In the genomic region with DNA sequence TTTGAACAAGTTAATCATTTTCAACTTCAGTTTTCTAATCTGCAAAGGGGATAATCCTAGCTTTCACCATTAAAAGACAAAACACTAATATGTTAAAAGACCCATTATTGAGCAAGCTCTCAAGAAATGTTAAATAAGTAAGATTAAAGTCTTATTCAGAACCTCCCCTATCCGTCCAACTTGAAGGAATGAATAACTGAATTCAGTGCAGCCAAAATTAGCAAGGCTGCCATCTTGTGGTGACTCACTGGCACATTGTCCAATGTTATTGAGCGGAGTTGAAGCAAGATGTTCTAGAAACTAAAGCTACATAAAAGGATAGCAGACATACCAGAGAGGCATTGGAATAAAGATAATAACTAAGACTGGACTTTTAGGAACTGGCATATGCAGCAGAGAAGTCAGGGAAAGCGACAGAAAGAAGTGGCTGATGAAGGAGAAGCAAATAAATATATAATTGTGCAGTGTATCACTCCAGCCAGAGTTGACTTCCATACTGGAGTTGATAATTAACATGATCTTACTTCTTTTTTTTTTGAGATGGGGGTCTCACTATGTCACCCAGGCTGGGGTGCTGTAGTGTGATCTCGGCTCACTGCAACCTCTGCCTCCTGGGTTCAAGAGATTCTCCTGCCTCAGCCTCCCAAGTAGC, we compare ENCODE assay signal across 1 cellular context.
A peak's percentile ranks its signal among the peaks of the same experiment; 100 is the strongest.
TF ChIP-seq lines count a peak whose summit lies in the region.

No MANE protein-coding gene starts in this region.

TF ChIP-seq in K562, 482 proteins besides CTCF, POLR2A, EP300 and RAD21 (continues in another document):
- TF ChIP-seq, protein P1, sequence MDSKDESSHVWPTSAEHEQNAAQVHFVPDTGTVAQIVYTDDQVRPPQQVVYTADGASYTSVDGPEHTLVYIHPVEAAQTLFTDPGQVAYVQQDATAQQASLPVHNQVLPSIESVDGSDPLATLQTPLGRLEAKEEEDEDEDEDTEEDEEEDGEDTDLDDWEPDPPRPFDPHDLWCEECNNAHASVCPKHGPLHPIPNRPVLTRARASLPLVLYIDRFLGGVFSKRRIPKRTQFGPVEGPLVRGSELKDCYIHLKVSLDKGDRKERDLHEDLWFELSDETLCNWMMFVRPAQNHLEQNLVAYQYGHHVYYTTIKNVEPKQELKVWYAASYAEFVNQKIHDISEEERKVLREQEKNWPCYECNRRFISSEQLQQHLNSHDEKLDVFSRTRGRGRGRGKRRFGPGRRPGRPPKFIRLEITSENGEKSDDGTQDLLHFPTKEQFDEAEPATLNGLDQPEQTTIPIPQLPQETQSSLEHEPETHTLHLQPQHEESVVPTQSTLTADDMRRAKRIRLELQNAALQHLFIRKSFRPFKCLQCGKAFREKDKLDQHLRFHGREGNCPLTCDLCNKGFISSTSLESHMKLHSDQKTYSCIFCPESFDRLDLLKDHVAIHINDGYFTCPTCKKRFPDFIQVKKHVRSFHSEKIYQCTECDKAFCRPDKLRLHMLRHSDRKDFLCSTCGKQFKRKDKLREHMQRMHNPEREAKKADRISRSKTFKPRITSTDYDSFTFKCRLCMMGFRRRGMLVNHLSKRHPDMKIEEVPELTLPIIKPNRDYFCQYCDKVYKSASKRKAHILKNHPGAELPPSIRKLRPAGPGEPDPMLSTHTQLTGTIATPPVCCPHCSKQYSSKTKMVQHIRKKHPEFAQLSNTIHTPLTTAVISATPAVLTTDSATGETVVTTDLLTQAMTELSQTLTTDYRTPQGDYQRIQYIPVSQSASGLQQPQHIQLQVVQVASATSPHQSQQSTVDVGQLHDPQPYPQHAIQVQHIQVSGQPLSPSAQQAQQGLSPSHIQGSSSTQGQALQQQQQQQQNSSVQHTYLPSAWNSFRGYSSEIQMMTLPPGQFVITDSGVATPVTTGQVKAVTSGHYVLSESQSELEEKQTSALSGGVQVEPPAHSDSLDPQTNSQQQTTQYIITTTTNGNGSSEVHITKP (IDR thresholded peaks at IDR 0.05; ENCODE audit: partially characterized antibody) = no peak
- no peak for TF ChIP-seq KLF1 (tag; IDR thresholded peaks at IDR 0.05)
- no peak for TF ChIP-seq PHF21A (IDR thresholded peaks at IDR 0.05; ENCODE audit: borderline replicate concordance, low read depth)
- no peak for TF ChIP-seq SAFB2 (IDR thresholded peaks at IDR 0.05; ENCODE audit: borderline replicate concordance, low read depth, low read length, severe bottlenecking)
- TF ChIP-seq ELF2 (CRISPR knock-in tag; IDR thresholded peaks at IDR 0.05) = no peak
- TF ChIP-seq RBM39 (optimal IDR thresholded peaks at IDR 0.05; ENCODE audit: low read depth, low read length) = no peak
- no peak for TF ChIP-seq HOXB6 (CRISPR knock-in tag; IDR thresholded peaks at IDR 0.05; ENCODE audit: borderline replicate concordance)
- TF ChIP-seq, protein P2, sequence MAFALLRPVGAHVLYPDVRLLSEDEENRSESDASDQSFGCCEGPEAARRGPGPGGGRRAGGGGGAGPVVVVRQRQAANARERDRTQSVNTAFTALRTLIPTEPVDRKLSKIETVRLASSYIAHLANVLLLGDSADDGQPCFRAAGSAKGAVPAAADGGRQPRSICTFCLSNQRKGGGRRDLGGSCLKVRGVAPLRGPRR (CRISPR knock-in tag; IDR thresholded peaks at IDR 0.05) = no peak
- no peak for TF ChIP-seq STAT5B (CRISPR knock-in tag; IDR thresholded peaks at IDR 0.05)
- TF ChIP-seq SMC3 (conservative IDR thresholded peaks at IDR 0.05; ENCODE audit: insufficient read depth, low read depth, low read length) = peak; percentile 62
- TF ChIP-seq, protein P3, sequence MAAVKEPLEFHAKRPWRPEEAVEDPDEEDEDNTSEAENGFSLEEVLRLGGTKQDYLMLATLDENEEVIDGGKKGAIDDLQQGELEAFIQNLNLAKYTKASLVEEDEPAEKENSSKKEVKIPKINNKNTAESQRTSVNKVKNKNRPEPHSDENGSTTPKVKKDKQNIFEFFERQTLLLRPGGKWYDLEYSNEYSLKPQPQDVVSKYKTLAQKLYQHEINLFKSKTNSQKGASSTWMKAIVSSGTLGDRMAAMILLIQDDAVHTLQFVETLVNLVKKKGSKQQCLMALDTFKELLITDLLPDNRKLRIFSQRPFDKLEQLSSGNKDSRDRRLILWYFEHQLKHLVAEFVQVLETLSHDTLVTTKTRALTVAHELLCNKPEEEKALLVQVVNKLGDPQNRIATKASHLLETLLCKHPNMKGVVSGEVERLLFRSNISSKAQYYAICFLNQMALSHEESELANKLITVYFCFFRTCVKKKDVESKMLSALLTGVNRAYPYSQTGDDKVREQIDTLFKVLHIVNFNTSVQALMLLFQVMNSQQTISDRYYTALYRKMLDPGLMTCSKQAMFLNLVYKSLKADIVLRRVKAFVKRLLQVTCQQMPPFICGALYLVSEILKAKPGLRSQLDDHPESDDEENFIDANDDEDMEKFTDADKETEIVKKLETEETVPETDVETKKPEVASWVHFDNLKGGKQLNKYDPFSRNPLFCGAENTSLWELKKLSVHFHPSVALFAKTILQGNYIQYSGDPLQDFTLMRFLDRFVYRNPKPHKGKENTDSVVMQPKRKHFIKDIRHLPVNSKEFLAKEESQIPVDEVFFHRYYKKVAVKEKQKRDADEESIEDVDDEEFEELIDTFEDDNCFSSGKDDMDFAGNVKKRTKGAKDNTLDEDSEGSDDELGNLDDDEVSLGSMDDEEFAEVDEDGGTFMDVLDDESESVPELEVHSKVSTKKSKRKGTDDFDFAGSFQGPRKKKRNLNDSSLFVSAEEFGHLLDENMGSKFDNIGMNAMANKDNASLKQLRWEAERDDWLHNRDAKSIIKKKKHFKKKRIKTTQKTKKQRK (IDR thresholded peaks at IDR 0.05; ENCODE audit: borderline replicate concordance, low read depth, low read length) = no peak
- TF ChIP-seq ZFP30 (CRISPR knock-in tag; IDR thresholded peaks at IDR 0.05; ENCODE audit: borderline replicate concordance) = no peak
- 0 out of 2 replicates have a peak, but pooled peaks have one; percentile 9 for TF ChIP-seq ZNF384 (IDR thresholded peaks at IDR 0.05; ENCODE audit: low read depth, low read length)
- peak; percentile 44; the same call in 1 of the 2 replicates for TF ChIP-seq DPF2 (IDR thresholded peaks at IDR 0.05)
- TF ChIP-seq EHMT2 (IDR thresholded peaks at IDR 0.05) = peak; percentile 65
- TF ChIP-seq MAFK (IDR thresholded peaks at IDR 0.05; ENCODE audit: low read length) = no peak
- TF ChIP-seq TCFL5 (CRISPR knock-in tag; conservative IDR thresholded peaks at IDR 0.05) = no peak
- no peak for TF ChIP-seq KLF10 (CRISPR knock-in tag; IDR thresholded peaks at IDR 0.05)
- TF ChIP-seq YY1 (IDR thresholded peaks at IDR 0.05; ENCODE audit: borderline replicate concordance in 1 of 3, control insufficient read depth in 1 of 3, extremely low read depth in 1 of 3, insufficient read depth in 3 of 3, insufficient read length in 1 of 3, insufficient replicate concordance in 2 of 3, low read depth in 1 of 3, low read length in 2 of 3) = peak in 1 of 3 experiments; percentile 60
- 0 out of 2 replicates have a peak, but pooled peaks have one; percentile 27 for TF ChIP-seq MECOM (CRISPR knock-in tag; IDR thresholded peaks at IDR 0.05)
- peak; percentile 65 for TF ChIP-seq BRD9 (IDR thresholded peaks at IDR 0.05; ENCODE audit: low read depth, partially characterized antibody)
- peak; percentile 19; the same call in 1 of the 2 replicates for TF ChIP-seq EP400 (IDR thresholded peaks at IDR 0.05)
- TF ChIP-seq, protein P4, sequence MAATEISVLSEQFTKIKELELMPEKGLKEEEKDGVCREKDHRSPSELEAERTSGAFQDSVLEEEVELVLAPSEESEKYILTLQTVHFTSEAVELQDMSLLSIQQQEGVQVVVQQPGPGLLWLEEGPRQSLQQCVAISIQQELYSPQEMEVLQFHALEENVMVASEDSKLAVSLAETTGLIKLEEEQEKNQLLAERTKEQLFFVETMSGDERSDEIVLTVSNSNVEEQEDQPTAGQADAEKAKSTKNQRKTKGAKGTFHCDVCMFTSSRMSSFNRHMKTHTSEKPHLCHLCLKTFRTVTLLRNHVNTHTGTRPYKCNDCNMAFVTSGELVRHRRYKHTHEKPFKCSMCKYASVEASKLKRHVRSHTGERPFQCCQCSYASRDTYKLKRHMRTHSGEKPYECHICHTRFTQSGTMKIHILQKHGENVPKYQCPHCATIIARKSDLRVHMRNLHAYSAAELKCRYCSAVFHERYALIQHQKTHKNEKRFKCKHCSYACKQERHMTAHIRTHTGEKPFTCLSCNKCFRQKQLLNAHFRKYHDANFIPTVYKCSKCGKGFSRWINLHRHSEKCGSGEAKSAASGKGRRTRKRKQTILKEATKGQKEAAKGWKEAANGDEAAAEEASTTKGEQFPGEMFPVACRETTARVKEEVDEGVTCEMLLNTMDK (IDR thresholded peaks at IDR 0.05; ENCODE audit: borderline replicate concordance, insufficient read depth, low read depth, low read length, poor library complexity, severe bottlenecking) = peak; percentile 61
- TF ChIP-seq PPARD (CRISPR knock-in tag; IDR thresholded peaks at IDR 0.05) = no peak
- TF ChIP-seq, protein P5, sequence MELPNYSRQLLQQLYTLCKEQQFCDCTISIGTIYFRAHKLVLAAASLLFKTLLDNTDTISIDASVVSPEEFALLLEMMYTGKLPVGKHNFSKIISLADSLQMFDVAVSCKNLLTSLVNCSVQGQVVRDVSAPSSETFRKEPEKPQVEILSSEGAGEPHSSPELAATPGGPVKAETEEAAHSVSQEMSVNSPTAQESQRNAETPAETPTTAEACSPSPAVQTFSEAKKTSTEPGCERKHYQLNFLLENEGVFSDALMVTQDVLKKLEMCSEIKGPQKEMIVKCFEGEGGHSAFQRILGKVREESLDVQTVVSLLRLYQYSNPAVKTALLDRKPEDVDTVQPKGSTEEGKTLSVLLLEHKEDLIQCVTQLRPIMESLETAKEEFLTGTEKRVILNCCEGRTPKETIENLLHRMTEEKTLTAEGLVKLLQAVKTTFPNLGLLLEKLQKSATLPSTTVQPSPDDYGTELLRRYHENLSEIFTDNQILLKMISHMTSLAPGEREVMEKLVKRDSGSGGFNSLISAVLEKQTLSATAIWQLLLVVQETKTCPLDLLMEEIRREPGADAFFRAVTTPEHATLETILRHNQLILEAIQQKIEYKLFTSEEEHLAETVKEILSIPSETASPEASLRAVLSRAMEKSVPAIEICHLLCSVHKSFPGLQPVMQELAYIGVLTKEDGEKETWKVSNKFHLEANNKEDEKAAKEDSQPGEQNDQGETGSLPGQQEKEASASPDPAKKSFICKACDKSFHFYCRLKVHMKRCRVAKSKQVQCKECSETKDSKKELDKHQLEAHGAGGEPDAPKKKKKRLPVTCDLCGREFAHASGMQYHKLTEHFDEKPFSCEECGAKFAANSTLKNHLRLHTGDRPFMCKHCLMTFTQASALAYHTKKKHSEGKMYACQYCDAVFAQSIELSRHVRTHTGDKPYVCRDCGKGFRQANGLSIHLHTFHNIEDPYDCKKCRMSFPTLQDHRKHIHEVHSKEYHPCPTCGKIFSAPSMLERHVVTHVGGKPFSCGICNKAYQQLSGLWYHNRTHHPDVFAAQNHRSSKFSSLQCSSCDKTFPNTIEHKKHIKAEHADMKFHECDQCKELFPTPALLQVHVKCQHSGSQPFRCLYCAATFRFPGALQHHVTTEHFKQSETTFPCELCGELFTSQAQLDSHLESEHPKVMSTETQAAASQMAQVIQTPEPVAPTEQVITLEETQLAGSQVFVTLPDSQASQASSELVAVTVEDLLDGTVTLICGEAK (IDR thresholded peaks at IDR 0.05) = 0 out of 2 replicates have a peak, but pooled peaks have one; percentile 18
- TF ChIP-seq, protein P5 (CRISPR knock-in tag; IDR thresholded peaks at IDR 0.05) = no peak
- TF ChIP-seq, protein P6, sequence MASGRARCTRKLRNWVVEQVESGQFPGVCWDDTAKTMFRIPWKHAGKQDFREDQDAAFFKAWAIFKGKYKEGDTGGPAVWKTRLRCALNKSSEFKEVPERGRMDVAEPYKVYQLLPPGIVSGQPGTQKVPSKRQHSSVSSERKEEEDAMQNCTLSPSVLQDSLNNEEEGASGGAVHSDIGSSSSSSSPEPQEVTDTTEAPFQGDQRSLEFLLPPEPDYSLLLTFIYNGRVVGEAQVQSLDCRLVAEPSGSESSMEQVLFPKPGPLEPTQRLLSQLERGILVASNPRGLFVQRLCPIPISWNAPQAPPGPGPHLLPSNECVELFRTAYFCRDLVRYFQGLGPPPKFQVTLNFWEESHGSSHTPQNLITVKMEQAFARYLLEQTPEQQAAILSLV (tag; IDR thresholded peaks at IDR 0.05) = no peak
- 0 out of 2 replicates have a peak, but pooled peaks have one; percentile 34 for TF ChIP-seq SMARCA4 (IDR thresholded peaks at IDR 0.05)
- no peak for TF ChIP-seq E2F3 (CRISPR knock-in tag; IDR thresholded peaks at IDR 0.05)
- no peak for TF ChIP-seq HEY1 (CRISPR knock-in tag; IDR thresholded peaks at IDR 0.05; ENCODE audit: borderline replicate concordance)
- TF ChIP-seq LCOR (CRISPR knock-in tag; IDR thresholded peaks at IDR 0.05) = peak; percentile 65; the same call in 1 of the 2 replicates
- no peak for TF ChIP-seq PHTF2 (CRISPR knock-in tag; IDR thresholded peaks at IDR 0.05)
- no peak for TF ChIP-seq TARDBP (IDR thresholded peaks at IDR 0.05)
- no peak for TF ChIP-seq CEBPG (CRISPR knock-in tag; IDR thresholded peaks at IDR 0.05)
- 0 out of 4 replicates have a peak, but pooled peaks of 1 of the 2 experiments have one; percentile 17 for TF ChIP-seq CEBPG (tag; conservative IDR thresholded peaks at IDR 0.05 in 1 of 2, IDR thresholded peaks at IDR 0.05 in 1 of 2)
